Comparison of ENCODE assay signal across 32 cellular contexts in genomic region chrX:133048751-133049150, GRCh38. TPM values are rescaled to one million over a fixed set of nuclear protein-coding genes. Genes with fewer than 3 reads are reported as not detected.
"Had no signal": no experiment of that assay in that cellular context is flagged by ENCODE, and none has a peak within 500 bp of the region (broad histone marks: within the 10 kb centered on the region; RNA-seq: fewer than 3 reads in every experiment).

No MANE protein-coding gene starts in this region.

- H3K4me3 Mint-ChIP-seq: stimulated activated effector memory CD8-positive, alpha-beta T cell treated with anti-CD3 and anti-CD28 coated beads, Interleukin-12 subunit alpha, Interleukin-12 subunit beta, amount 100 ng/mL, for 72 hours; stimulated activated memory B cell treated with anti-CD40 and anti-IgM and Interleukin-4, amounts not matched to agents 10 μg/mL and 1 μg/mL and 100 μg/mL, for 72 hours; stimulated activated naive B cell treated with anti-CD40 and anti-IgM and Interleukin-4, amounts not matched to agents 10 μg/mL and 1 μg/mL and 100 μg/mL, for 72 hours; stimulated activated naive CD8-positive, alpha-beta T cell treated with anti-CD3 and anti-CD28 coated beads, Interleukin-15, amount 100 ng/mL, for 72 hours; stimulated activated naive CD8-positive, alpha-beta T cell treated with anti-CD3 and anti-CD28 coated beads, Interleukin-15, Interleukin-2, amounts not matched to agents 100 ng/mL and 50 ng/mL, for 24 hours; type B pancreatic cell had no signal

- H3K9me3 Mint-ChIP-seq: stimulated activated effector memory CD8-positive, alpha-beta T cell treated with anti-CD3 and anti-CD28 coated beads, Interleukin-12 subunit alpha, Interleukin-12 subunit beta, amount 100 ng/mL, for 72 hours; stimulated activated memory B cell treated with anti-CD40 and anti-IgM and Interleukin-4, amounts not matched to agents 10 μg/mL and 1 μg/mL and 100 μg/mL, for 72 hours; stimulated activated naive B cell treated with anti-CD40 and anti-IgM and Interleukin-4, amounts not matched to agents 10 μg/mL and 1 μg/mL and 100 μg/mL, for 72 hours; stimulated activated naive CD8-positive, alpha-beta T cell treated with anti-CD3 and anti-CD28 coated beads, Interleukin-15, amount 100 ng/mL, for 72 hours; stimulated activated naive CD8-positive, alpha-beta T cell treated with anti-CD3 and anti-CD28 coated beads, Interleukin-15, Interleukin-2, amounts not matched to agents 100 ng/mL and 50 ng/mL, for 24 hours; type B pancreatic cell had no signal

- H3K4me1 Mint-ChIP-seq: stimulated activated effector memory CD8-positive, alpha-beta T cell treated with anti-CD3 and anti-CD28 coated beads, Interleukin-12 subunit alpha, Interleukin-12 subunit beta, amount 100 ng/mL, for 72 hours; stimulated activated memory B cell treated with anti-CD40 and anti-IgM and Interleukin-4, amounts not matched to agents 10 μg/mL and 1 μg/mL and 100 μg/mL, for 72 hours; stimulated activated naive B cell treated with anti-CD40 and anti-IgM and Interleukin-4, amounts not matched to agents 10 μg/mL and 1 μg/mL and 100 μg/mL, for 72 hours; stimulated activated naive CD8-positive, alpha-beta T cell treated with anti-CD3 and anti-CD28 coated beads, Interleukin-15, amount 100 ng/mL, for 72 hours had no signal

- H3K4me3 ChIP-seq: stomach, suprapubic skin, testis, thoracic aorta, thyroid gland, tibial artery, tibial nerve, transverse colon, upper lobe of left lung, upper lobe of right lung, uterus, vagina had no signal

- H3K4me1 ChIP-seq: stomach, suprapubic skin, testis, thyroid gland, tibial artery, tibial nerve, transverse colon, upper lobe of left lung, upper lobe of right lung, uterus, vagina had no signal

- H3K9me3 ChIP-seq: stomach, suprapubic skin, testis, thoracic aorta, thyroid gland, tibial artery, tibial nerve, transverse colon, upper lobe of left lung, upper lobe of right lung, uterus, vagina had no signal

- H3K27me3 Mint-ChIP-seq: stimulated activated memory B cell treated with anti-CD40 and anti-IgM and Interleukin-4, amounts not matched to agents 10 μg/mL and 1 μg/mL and 100 μg/mL, for 72 hours; stimulated activated naive CD8-positive, alpha-beta T cell treated with anti-CD3 and anti-CD28 coated beads, Interleukin-15, amount 100 ng/mL, for 72 hours; stimulated activated naive CD8-positive, alpha-beta T cell treated with anti-CD3 and anti-CD28 coated beads, Interleukin-15, Interleukin-2, amounts not matched to agents 100 ng/mL and 50 ng/mL, for 24 hours; type B pancreatic cell had no signal

- ATAC-seq: stimulated activated effector memory CD8-positive, alpha-beta T cell treated with anti-CD3 and anti-CD28 coated beads, Interleukin-12 subunit alpha, Interleukin-12 subunit beta, amount 100 ng/mL, for 72 hours; stimulated activated memory B cell treated with anti-CD40 and anti-IgM and Interleukin-4, amounts not matched to agents 10 μg/mL and 1 μg/mL and 100 μg/mL, for 72 hours; stimulated activated naive B cell treated with anti-CD40 and anti-IgM and Interleukin-4, amounts not matched to agents 10 μg/mL and 1 μg/mL and 100 μg/mL, for 72 hours; stimulated activated naive CD8-positive, alpha-beta T cell treated with anti-CD3 and anti-CD28 coated beads, Interleukin-15, amount 100 ng/mL, for 72 hours; stimulated activated naive CD8-positive, alpha-beta T cell treated with anti-CD3 and anti-CD28 coated beads, Interleukin-15, Interleukin-2, amounts not matched to agents 100 U/mL and 50 U/mL, for 24 hours; upper lobe of right lung had no signal

- H3K27me3 ChIP-seq: suprapubic skin, testis, thyroid gland, tibial artery, transverse colon, upper lobe of left lung, upper lobe of right lung, uterus, vagina had no signal

- H3K27ac ChIP-seq: stomach, suprapubic skin, testis, thoracic aorta, thyroid gland, tibial artery, tibial nerve, transverse colon, upper lobe of left lung, upper lobe of right lung, uterus, vagina had no signal

- H3K27ac Mint-ChIP-seq: stimulated activated effector memory CD8-positive, alpha-beta T cell treated with anti-CD3 and anti-CD28 coated beads, Interleukin-12 subunit alpha, Interleukin-12 subunit beta, amount 100 ng/mL, for 72 hours; stimulated activated memory B cell treated with anti-CD40 and anti-IgM and Interleukin-4, amounts not matched to agents 10 μg/mL and 1 μg/mL and 100 μg/mL, for 72 hours; stimulated activated naive B cell treated with anti-CD40 and anti-IgM and Interleukin-4, amounts not matched to agents 10 μg/mL and 1 μg/mL and 100 μg/mL, for 72 hours; stimulated activated naive CD8-positive, alpha-beta T cell treated with anti-CD3 and anti-CD28 coated beads, Interleukin-15, amount 100 ng/mL, for 72 hours; stimulated activated naive CD8-positive, alpha-beta T cell treated with anti-CD3 and anti-CD28 coated beads, Interleukin-15, Interleukin-2, amounts not matched to agents 100 ng/mL and 50 ng/mL, for 24 hours; type B pancreatic cell had no signal

- FAIRE-seq: urothelium cell line had no signal

- DNase-seq: stimulated activated CD4-positive, alpha-beta T cell treated with anti-CD3 and anti-CD28 coated beads, Interleukin-2, amount 100 ng/mL, for 48 hours; stimulated activated CD4-positive, alpha-beta T cell treated with anti-CD3 and anti-CD28 coated beads, Interleukin-4, amount 100 ng/mL, for 1 hour; stimulated activated CD4-positive, alpha-beta T cell treated with anti-CD3 and anti-CD28 coated beads, Interleukin-4, amount 100 ng/mL, for 24 hours; stimulated activated CD4-positive, alpha-beta T cell treated with anti-CD3 and anti-CD28 coated beads, Interleukin-4, amount 100 ng/mL, for 4 hours; stimulated activated CD8-positive, alpha-beta memory T cell treated with anti-CD3 and anti-CD28 coated beads, Interleukin-4, amount 100 ng/mL, for 48 hours; stimulated activated naive B cell treated with anti-CD40 and anti-IgM and Interleukin-4, amounts not matched to agents 10 μg/mL and 1 μg/mL and 100 μg/mL, for 72 hours; stimulated activated naive CD4-positive, alpha-beta T cell; stimulated activated naive CD4-positive, alpha-beta T cell treated with Interleukin-2 at 50 U/mL for 16 hours; stimulated activated naive CD8-positive, alpha-beta T cell treated with anti-CD3 and anti-CD28 coated beads, Interleukin-15, amount 100 ng/mL, for 72 hours; stimulated activated naive CD8-positive, alpha-beta T cell treated with anti-CD3 and anti-CD28 coated beads, Interleukin-15, Interleukin-2, amounts not matched to agents 100 U/mL and 50 U/mL, for 24 hours; stomach; substantia nigra; testis; thyroid gland; tibial artery; transverse colon; upper lobe of left lung; upper lobe of right lung; uterus had no signal

- H3K36me3 ChIP-seq: stomach, suprapubic skin, thoracic aorta, thyroid gland, tibial artery, tibial nerve, transverse colon, upper lobe of left lung, upper lobe of right lung, uterus, vagina had no signal

- H3K36me3 Mint-ChIP-seq: stimulated activated effector memory CD8-positive, alpha-beta T cell treated with anti-CD3 and anti-CD28 coated beads, Interleukin-12 subunit alpha, Interleukin-12 subunit beta, amount 100 ng/mL, for 72 hours; stimulated activated memory B cell treated with anti-CD40 and anti-IgM and Interleukin-4, amounts not matched to agents 10 μg/mL and 1 μg/mL and 100 μg/mL, for 72 hours; stimulated activated naive B cell treated with anti-CD40 and anti-IgM and Interleukin-4, amounts not matched to agents 10 μg/mL and 1 μg/mL and 100 μg/mL, for 72 hours; type B pancreatic cell had no signal

RNA-seq across cellular contexts. Expression of gene USP26, which starts 48.2 kb away (rescaled TPM):
- total RNA-seq: stomach, subcutaneous adipose tissue, suprapubic skin, temporal lobe, thoracic aorta, thyroid gland, tibial nerve, transverse colon, upper lobe of left lung, upper lobe of right lung, ureter, urinary bladder, uterus, vagina had no signal
- polyA plus RNA-seq: stomach, urinary bladder had no signal
